ENCODE assay signal across 12 cellular contexts in genomic region chr7:45217358-45217757, GRCh38. TPM values are rescaled to one million over a fixed set of nuclear protein-coding genes. Genes with fewer than 3 reads are reported as not detected.
DNase-seq lines count a peak whose midpoint lies in the region; ATAC-seq, FAIRE-seq and TF ChIP-seq lines count a peak whose summit lies in the region.
"Had no signal": no experiment of that assay in that cellular context is flagged by ENCODE, and none has a peak within 500 bp of the region (broad histone marks: within the 10 kb centered on the region; RNA-seq: fewer than 3 reads in every experiment).

No MANE protein-coding gene starts in this region.

- TF ChIP-seq CTCF in Caco-2 (IDR thresholded peaks at IDR 0.05; ENCODE audit: insufficient read depth in 1 of 2, low read depth in 1 of 2, low read length in 1 of 2, severe bottlenecking in 1 of 2, unreplicated experiment in 1 of 2) (peak; percentile 58 to 83), GM12878 (IDR thresholded peaks at IDR 0.05 in 2 of 3, conservative IDR thresholded peaks at IDR 0.05 in 1 of 3; ENCODE audit: control insufficient read depth in 2 of 3, extremely low read depth in 1 of 3, insufficient read depth in 1 of 3, low read depth in 3 of 3, low read length in 3 of 3) (peak in 2 of 3 experiments; percentile 4 to 27; a peak in 1 of 6 replicates), kidney epithelial cell (IDR thresholded peaks at IDR 0.05; ENCODE audit: insufficient read depth, low read length, poor library complexity, severe bottlenecking) (peak; percentile 45), left lung (IDR thresholded peaks at IDR 0.05) (peak in 1 of 2 donors; percentile 28)

- no peak overlapping the region for H3K9ac ChIP-seq in GM12878 (ENCODE audit: control insufficient read depth, insufficient read depth, low read length)

- no peak overlapping the region for H3K4me3 ChIP-seq in Caco-2 (ENCODE audit: low read depth, low read length)
- H3K4me3 ChIP-seq in GM12878, result no peak overlapping the region
- no peak overlapping the region for H3K4me3 ChIP-seq in kidney epithelial cell (ENCODE audit: low read depth, low read length)
- no peak overlapping the region for H3K4me3 ChIP-seq in left lung
- H3K4me3 ChIP-seq: vagina had no signal

- no peaks in the 10 kb centered on the region for H3K36me3 Mint-ChIP-seq in Caco-2 (ENCODE audit: insufficient read depth, unreplicated experiment)

- no peak overlapping the region for H3K4me2 ChIP-seq in GM12878 (ENCODE audit: control insufficient read depth, insufficient read depth)

- DNase-seq in Caco-2, result peak; percentile 47 to 58
- no peak for DNase-seq in GM12878 (ENCODE audit: low read depth, low spot score)
- no peak for DNase-seq in kidney epithelial cell (ENCODE audit: low read depth)
- DNase-seq in NCI-H2081 treated with DMSO at 0.1 percent for 48 hours (lab: John Stamatoyannopoulos, UW), result no peak
- DNase-seq in left lung, result no peak
- DNase-seq in kidney glomerular epithelial cell (lab: John Stamatoyannopoulos, UW), result no peak
- DNase-seq: NCI-H1105 treated with DMSO at 0.1 percent for 48 hours; stimulated activated CD4-positive, alpha-beta T cell treated with anti-CD3 and anti-CD28 coated beads, Interleukin-4, amount 100 ng/mL, for 1 hour had no signal

- 33% methylated on average over 6 of the region's 6 CpGs for WGBS in GM12878 (ENCODE audit: insufficient coverage, insufficient replicate concordance, low lambda C conversion rate, missing lambda C conversion rate)

- peaks cover 1% of the 10 kb centered on the region; the same call in 1 of the 2 replicates for H3K27me3 ChIP-seq in Caco-2 (replicated peaks; ENCODE audit: control insufficient read depth, insufficient read depth, low read length)
- H3K27me3 ChIP-seq in GM12878 (replicated peaks in 1 of 2; ENCODE audit: control insufficient read depth in 2 of 2, insufficient read depth in 2 of 2, low read length in 1 of 2), result no peaks in the 10 kb centered on the region; a peak in 1 of 4 replicates
- peaks cover 10% of the 10 kb centered on the region for H3K27me3 ChIP-seq in kidney epithelial cell (ENCODE audit: control insufficient read depth, insufficient read depth, low read length)
- peaks cover 0 to 23% of the 10 kb centered on the region in 2 donors for H3K27me3 ChIP-seq in left lung
- H3K27me3 ChIP-seq: vagina had no signal

- H3K27ac ChIP-seq in GM12878 (ENCODE audit: control insufficient read depth, insufficient read depth), result no peak overlapping the region
- H3K27ac ChIP-seq in left lung, result no peak overlapping the region
- H3K27ac ChIP-seq: vagina had no signal

- POLR2A ChIA-PET in Caco-2 (lab: Charles Lee) (interaction anchor here (0.6 kb wide), 1 partner anchor 75 kb away, joined by 5 read pairs; no protein-coding TSS in a partner anchor), GM12878 (lab: Charles Lee) (no interaction called here)

- FAIRE-seq in GM12878 (lab: Jason Lieb, UNC), result no peak

- no peaks in the 10 kb centered on the region for H3K79me2 ChIP-seq in GM12878 (ENCODE audit: control insufficient read depth, insufficient read depth, low read length)

- TF ChIP-seq EP300 in Ishikawa (IDR thresholded peaks at IDR 0.05; ENCODE audit: borderline replicate concordance) (no peak), GM12878 (IDR thresholded peaks at IDR 0.05; ENCODE audit: borderline replicate concordance in 1 of 2, control insufficient read depth in 1 of 2, low read depth in 2 of 2, low read length in 2 of 2) (no peak)

- no peak overlapping the region for H3K27ac Mint-ChIP-seq in Caco-2 (ENCODE audit: unreplicated experiment)
- H3K27ac Mint-ChIP-seq: T-helper 1 cell treated with Interleukin-12 subunit alpha and Interleukin-12 subunit beta and Interleukin-4 antibody, amounts not matched to agents 30 μg/mL and 1 μg/mL, for 36 hours had no signal

- peaks cover 33% of the 10 kb centered on the region for H3K27me3 Mint-ChIP-seq in Caco-2 (ENCODE audit: insufficient read depth, unreplicated experiment)

- no peak overlapping the region for H3K4me3 Mint-ChIP-seq in Caco-2 (ENCODE audit: unreplicated experiment)
- H3K4me3 Mint-ChIP-seq: T-helper 1 cell treated with Interleukin-12 subunit alpha and Interleukin-12 subunit beta and Interleukin-4 antibody, amounts not matched to agents 30 μg/mL and 1 μg/mL, for 36 hours had no signal

- H3K9me3 ChIP-seq in Caco-2 (no peaks in the 10 kb centered on the region), GM12878 (replicated peaks; ENCODE audit: control insufficient read depth, insufficient read depth, low read length) (no peaks in the 10 kb centered on the region), left lung (no peaks in the 10 kb centered on the region)
- H3K9me3 ChIP-seq: vagina had no signal

- SMC1A ChIA-PET in GM12878 (lab: Charles Lee; ENCODE audit: uncharacterized antibody, unreplicated experiment), result no interaction called here

- H3K4me1 Mint-ChIP-seq in Caco-2 (ENCODE audit: low read depth, unreplicated experiment), result no peaks in the 10 kb centered on the region

- H2AFZ ChIP-seq in GM12878 (ENCODE audit: control insufficient read depth, low read depth, low read length), result no peak overlapping the region

- RAD21 ChIA-PET in GM12878 (lab: Charles Lee; ENCODE audit: unreplicated experiment), result no interaction called here

- no peaks in the 10 kb centered on the region for H4K20me1 ChIP-seq in GM12878 (ENCODE audit: control insufficient read depth, insufficient read depth)

- H3K36me3 ChIP-seq in Caco-2 (ENCODE audit: control insufficient read depth, insufficient read depth, low read length), result no peaks in the 10 kb centered on the region
- H3K36me3 ChIP-seq in GM12878 (ENCODE audit: control insufficient read depth in 2 of 2, insufficient read depth in 2 of 2, low read length in 1 of 2), result no peaks in the 10 kb centered on the region
- no peaks in the 10 kb centered on the region for H3K36me3 ChIP-seq in kidney epithelial cell (ENCODE audit: control insufficient read depth, insufficient read depth, low read length)
- no peaks in the 10 kb centered on the region for H3K36me3 ChIP-seq in left lung
- H3K36me3 ChIP-seq: vagina had no signal

- peak; percentile 30; the same call in 2 of the 3 replicates for ATAC-seq in GM12878
- no peak for ATAC-seq in left lung
- no peak for ATAC-seq in HG03342 (IDR thresholded peaks at IDR 0.05; ENCODE audit: unreplicated experiment)

- H3K4me1 ChIP-seq in Caco-2 (no peaks in the 10 kb centered on the region), GM12878 (ENCODE audit: control insufficient read depth, insufficient read depth, low read length) (no peaks in the 10 kb centered on the region), left lung (no peaks in the 10 kb centered on the region)
- H3K4me1 ChIP-seq: vagina had no signal

- TF ChIP-seq RAD21 in Ishikawa (IDR thresholded peaks at IDR 0.05; ENCODE audit: low read depth), result peak; percentile 44; the same call in 1 of the 2 replicates
- 0 out of 2 replicates have a peak, but pooled peaks have one; percentile 5 for TF ChIP-seq RAD21 in GM12878 (IDR thresholded peaks at IDR 0.05; ENCODE audit: insufficient read depth, low read depth, low read length)

- CTCF ChIA-PET in Caco-2 (lab: Charles Lee), result interaction anchor here (0.7 to 1.7 kb wide), 3 partner anchors 11 to 42 kb away, joined by 3 to 4 read pairs (median 3); no protein-coding TSS in a partner anchor
- CTCF ChIA-PET in GM12878 (lab: Yijun Ruan, JAX), result no interaction called here

- in situ Hi-C loops in GM12878 (cut with MboI), result no loop called here

- no TSS peak for BruUV-seq in Caco-2 (replicated peaks; lab: Mats Ljungman, UMichigan)
- no TSS peak for BruUV-seq in GM12878 (replicated peaks; lab: Mats Ljungman, UMichigan)

- no peaks in the 10 kb centered on the region for H3K9me3 Mint-ChIP-seq in Caco-2 (ENCODE audit: unreplicated experiment)
- H3K9me3 Mint-ChIP-seq: T-helper 1 cell treated with Interleukin-12 subunit alpha and Interleukin-12 subunit beta and Interleukin-4 antibody, amounts not matched to agents 30 μg/mL and 1 μg/mL, for 36 hours had no signal

- intact Hi-C loops in Caco-2 (cut with micrococcal nuclease; ENCODE audit: unreplicated experiment) (loop anchor here (2.0 kb wide), 1 partner anchor 43 kb away; no protein-coding TSS in a partner anchor), GM12878 (cut with micrococcal nuclease; ENCODE audit: unreplicated experiment) (no loop called here), left lung (cut with DNase I) (no loop called here)

- no peak for TF ChIP-seq POLR2A in GM12878 (IDR thresholded peaks at IDR 0.05; ENCODE audit: low read depth, low read length)

TF ChIP-seq in Ishikawa, 13 proteins besides CTCF, POLR2A, EP300 and RAD21:
- no peak for TF ChIP-seq NFIC (IDR thresholded peaks at IDR 0.05)
- TF ChIP-seq TCF12 (IDR thresholded peaks at IDR 0.05; ENCODE audit: low read depth), result no peak

TF ChIP-seq in GM12878, 131 proteins besides CTCF, POLR2A, EP300 and RAD21:
- TF ChIP-seq USF1 (IDR thresholded peaks at IDR 0.05; ENCODE audit: borderline replicate concordance, extremely low read length, insufficient read depth, low read depth, low read length) (no peak), HCFC1 (IDR thresholded peaks at IDR 0.05; ENCODE audit: low read length) (no peak), RBBP5 (conservative IDR thresholded peaks at IDR 0.05) (no peak), SPI1 (IDR thresholded peaks at IDR 0.05; ENCODE audit: borderline replicate concordance, insufficient read depth, low read depth, low read length) (no peak)

RNA-seq across cellular contexts. Expression of gene RAMP3, which starts 59.8 kb away (rescaled TPM):
- total RNA-seq in Caco-2 (2022) (not detected in 2 replicates), GM12878 (2014; rRNA removed) (not detected in 2 replicates), GM12878 (2014; rRNA removed; fragmentation: Illumina TruSeq; extraction: Trizol) (not detected in 2 replicates), GM12878 (2021) (not detected in 2 replicates), kidney epithelial cell (not detected in 2 replicates), left lung (10 to 100 TPM; 78.0 to 89.9 TPM)
- total RNA-seq in GM12878 (2013; cell fraction: nucleolus; rRNA removed), result not detected in 2 replicates
- not detected for polyA plus RNA-seq in GM12878 (2011; ENCODE audit: low read depth)
- polyA plus RNA-seq in GM12878 (2011; rRNA removed) (not detected in 2 replicates), GM12878 (2014; fragmentation: Illumina TruSeq; extraction: Trizol) (not detected in 2 replicates), GM12878 (2014; fragmentation: Nextera tagmentation; extraction: Ambion mirVana) (not detected), GM12878 (2014; rRNA removed) (not detected in 2 replicates), GM12878 (2016; fragmentation: Nextera tagmentation; extraction: Ambion mirVana) (not detected)
- not detected in 2 replicates for polyA plus RNA-seq in GM12878 (2011; cell fraction: cytosol; rRNA removed)
- not detected in 2 replicates for polyA plus RNA-seq in GM12878 (2011; cell fraction: nucleus; rRNA removed)
- polyA plus RNA-seq in GM12878 (2012), result 0.11 TPM in 1 of 2 replicates, not detected in the other
- polyA minus RNA-seq in GM12878 (2011; rRNA and poly(A)+ RNA removed), result not detected in 2 replicates
- polyA minus RNA-seq in GM12878 (2011; cell fraction: cytosol; rRNA and poly(A)+ RNA removed), result not detected in 2 replicates
- not detected in 2 replicates for polyA minus RNA-seq in GM12878 (2011; cell fraction: nucleus; rRNA and poly(A)+ RNA removed)

Comparison
In these comparisons a context has a peak if more than half of its experiments do, and no peak if none do; other contexts are left out.
1. DNase-seq: peak in Caco-2 (2 of 2); none in GM12878 (single experiment), kidney epithelial cell (single experiment), NCI-H2081 treated with DMSO at 0.1 percent for 48 hours (single experiment), left lung (0 of 2) and kidney glomerular epithelial cell (single experiment).
2. RNA of gene RAMP3, which starts 59.8 kb away (total RNA-seq): 78.0 to 89.9 TPM in left lung; not detected in Caco-2, not detected in GM12878 and not detected in kidney epithelial cell; every median in the first group is over 10 times any median in the second.